ENCODE assay signal across 1 cellular context in genomic region chr1:202311880-202312635, GRCh38.
TF ChIP-seq lines count a peak whose summit lies in the region.

No MANE protein-coding gene starts in this region.

TF ChIP-seq in IMR-90, 13 proteins besides CTCF, POLR2A, EP300 and RAD21:
- TF ChIP-seq MAFK (IDR thresholded peaks at IDR 0.05; ENCODE audit: low read depth, low read length) (no peak), CEBPB (IDR thresholded peaks at IDR 0.05; ENCODE audit: low read depth, low read length) (no peak), BHLHE40 (IDR thresholded peaks at IDR 0.05; ENCODE audit: low read depth, low read length) (no peak), RCOR1 (IDR thresholded peaks at IDR 0.05; ENCODE audit: insufficient replicate concordance, low read length) (no peak), ELK1 (IDR thresholded peaks at IDR 0.05; ENCODE audit: borderline replicate concordance, low read depth, low read length) (no peak), FOS (IDR thresholded peaks at IDR 0.05; ENCODE audit: low read depth, low read length) (no peak), SMC3 (IDR thresholded peaks at IDR 0.05; ENCODE audit: low read depth, low read length) (no peak), NFE2L2 (IDR thresholded peaks at IDR 0.05; ENCODE audit: low read depth, low read length) (no peak), MXI1 (IDR thresholded peaks at IDR 0.05; ENCODE audit: borderline replicate concordance, low read depth, low read length) (no peak), RFX5 (IDR thresholded peaks at IDR 0.05; ENCODE audit: low read depth, low read length) (no peak), MAZ (IDR thresholded peaks at IDR 0.05; ENCODE audit: borderline replicate concordance, low read depth, low read length) (no peak), CHD1 (IDR thresholded peaks at IDR 0.05; ENCODE audit: low read depth, low read length) (no peak)
- TF ChIP-seq, protein P1, sequence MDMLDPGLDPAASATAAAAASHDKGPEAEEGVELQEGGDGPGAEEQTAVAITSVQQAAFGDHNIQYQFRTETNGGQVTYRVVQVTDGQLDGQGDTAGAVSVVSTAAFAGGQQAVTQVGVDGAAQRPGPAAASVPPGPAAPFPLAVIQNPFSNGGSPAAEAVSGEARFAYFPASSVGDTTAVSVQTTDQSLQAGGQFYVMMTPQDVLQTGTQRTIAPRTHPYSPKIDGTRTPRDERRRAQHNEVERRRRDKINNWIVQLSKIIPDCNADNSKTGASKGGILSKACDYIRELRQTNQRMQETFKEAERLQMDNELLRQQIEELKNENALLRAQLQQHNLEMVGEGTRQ (IDR thresholded peaks at IDR 0.05; ENCODE audit: low read depth, low read length): no peak
